2 cellular contexts compared by ENCODE assay signal in the genomic region with DNA sequence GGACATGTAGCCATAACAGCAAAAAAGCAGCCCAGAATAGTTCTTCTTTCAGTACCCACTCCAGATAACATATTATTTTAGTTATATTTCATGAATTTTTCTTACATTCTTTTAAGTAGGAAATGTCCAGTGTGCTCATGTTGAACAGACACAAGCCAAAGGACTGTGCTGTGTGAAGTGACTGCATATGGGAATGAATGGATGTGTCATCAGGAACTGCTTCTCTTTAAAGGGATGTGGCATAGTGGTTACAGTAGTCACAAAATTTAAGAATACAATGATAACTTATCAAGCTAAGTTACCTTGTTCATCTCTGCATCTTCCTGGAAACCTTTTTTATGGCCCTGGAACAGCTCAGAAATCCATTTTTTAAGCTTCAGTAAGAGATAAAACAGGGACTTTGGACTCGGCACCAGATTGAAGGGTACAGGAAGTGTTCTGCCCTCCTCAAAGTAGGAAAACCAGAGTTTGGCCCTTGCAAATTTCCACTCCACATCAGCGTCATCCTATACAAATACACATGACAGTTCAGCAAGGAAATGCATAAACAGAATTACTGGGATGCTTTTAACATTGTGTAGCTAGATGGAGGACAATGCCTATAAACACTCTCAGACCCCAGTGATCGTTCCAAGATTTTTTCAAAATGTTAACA.
TF ChIP-seq lines count a peak whose summit lies in the region.

No MANE protein-coding gene starts in this region.

TF ChIP-seq in IMR-90, 13 proteins besides CTCF, POLR2A, EP300 and RAD21:
- no peak for TF ChIP-seq NFE2L2 (IDR thresholded peaks at IDR 0.05; ENCODE audit: low read depth, low read length)
- no peak for TF ChIP-seq BHLHE40 (IDR thresholded peaks at IDR 0.05; ENCODE audit: low read depth, low read length)
- no peak for TF ChIP-seq MAZ (IDR thresholded peaks at IDR 0.05; ENCODE audit: borderline replicate concordance, low read depth, low read length)
- TF ChIP-seq RFX5 (IDR thresholded peaks at IDR 0.05; ENCODE audit: low read depth, low read length) = no peak
- TF ChIP-seq CHD1 (IDR thresholded peaks at IDR 0.05; ENCODE audit: low read depth, low read length) = no peak
- TF ChIP-seq SMC3 (IDR thresholded peaks at IDR 0.05; ENCODE audit: low read depth, low read length) = no peak
- TF ChIP-seq RCOR1 (IDR thresholded peaks at IDR 0.05; ENCODE audit: insufficient replicate concordance, low read length) = no peak
- TF ChIP-seq, protein P1, sequence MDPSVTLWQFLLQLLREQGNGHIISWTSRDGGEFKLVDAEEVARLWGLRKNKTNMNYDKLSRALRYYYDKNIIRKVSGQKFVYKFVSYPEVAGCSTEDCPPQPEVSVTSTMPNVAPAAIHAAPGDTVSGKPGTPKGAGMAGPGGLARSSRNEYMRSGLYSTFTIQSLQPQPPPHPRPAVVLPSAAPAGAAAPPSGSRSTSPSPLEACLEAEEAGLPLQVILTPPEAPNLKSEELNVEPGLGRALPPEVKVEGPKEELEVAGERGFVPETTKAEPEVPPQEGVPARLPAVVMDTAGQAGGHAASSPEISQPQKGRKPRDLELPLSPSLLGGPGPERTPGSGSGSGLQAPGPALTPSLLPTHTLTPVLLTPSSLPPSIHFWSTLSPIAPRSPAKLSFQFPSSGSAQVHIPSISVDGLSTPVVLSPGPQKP (IDR thresholded peaks at IDR 0.05; ENCODE audit: borderline replicate concordance, low read depth, low read length) = no peak
- no peak for TF ChIP-seq FOS (IDR thresholded peaks at IDR 0.05; ENCODE audit: low read depth, low read length)

TF ChIP-seq in HepG2, 621 proteins besides CTCF, POLR2A, EP300 and RAD21 (continues in another document):
- TF ChIP-seq GLI4 (CRISPR knock-in tag; IDR thresholded peaks at IDR 0.05; ENCODE audit: borderline replicate concordance) = no peak
- no peak for TF ChIP-seq ZNF761 (CRISPR knock-in tag; conservative IDR thresholded peaks at IDR 0.05)
- TF ChIP-seq, protein P2, sequence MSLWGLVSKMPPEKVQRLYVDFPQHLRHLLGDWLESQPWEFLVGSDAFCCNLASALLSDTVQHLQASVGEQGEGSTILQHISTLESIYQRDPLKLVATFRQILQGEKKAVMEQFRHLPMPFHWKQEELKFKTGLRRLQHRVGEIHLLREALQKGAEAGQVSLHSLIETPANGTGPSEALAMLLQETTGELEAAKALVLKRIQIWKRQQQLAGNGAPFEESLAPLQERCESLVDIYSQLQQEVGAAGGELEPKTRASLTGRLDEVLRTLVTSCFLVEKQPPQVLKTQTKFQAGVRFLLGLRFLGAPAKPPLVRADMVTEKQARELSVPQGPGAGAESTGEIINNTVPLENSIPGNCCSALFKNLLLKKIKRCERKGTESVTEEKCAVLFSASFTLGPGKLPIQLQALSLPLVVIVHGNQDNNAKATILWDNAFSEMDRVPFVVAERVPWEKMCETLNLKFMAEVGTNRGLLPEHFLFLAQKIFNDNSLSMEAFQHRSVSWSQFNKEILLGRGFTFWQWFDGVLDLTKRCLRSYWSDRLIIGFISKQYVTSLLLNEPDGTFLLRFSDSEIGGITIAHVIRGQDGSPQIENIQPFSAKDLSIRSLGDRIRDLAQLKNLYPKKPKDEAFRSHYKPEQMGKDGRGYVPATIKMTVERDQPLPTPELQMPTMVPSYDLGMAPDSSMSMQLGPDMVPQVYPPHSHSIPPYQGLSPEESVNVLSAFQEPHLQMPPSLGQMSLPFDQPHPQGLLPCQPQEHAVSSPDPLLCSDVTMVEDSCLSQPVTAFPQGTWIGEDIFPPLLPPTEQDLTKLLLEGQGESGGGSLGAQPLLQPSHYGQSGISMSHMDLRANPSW (CRISPR knock-in tag; IDR thresholded peaks at IDR 0.05; ENCODE audit: borderline replicate concordance) = no peak
- TF ChIP-seq, protein P3, sequence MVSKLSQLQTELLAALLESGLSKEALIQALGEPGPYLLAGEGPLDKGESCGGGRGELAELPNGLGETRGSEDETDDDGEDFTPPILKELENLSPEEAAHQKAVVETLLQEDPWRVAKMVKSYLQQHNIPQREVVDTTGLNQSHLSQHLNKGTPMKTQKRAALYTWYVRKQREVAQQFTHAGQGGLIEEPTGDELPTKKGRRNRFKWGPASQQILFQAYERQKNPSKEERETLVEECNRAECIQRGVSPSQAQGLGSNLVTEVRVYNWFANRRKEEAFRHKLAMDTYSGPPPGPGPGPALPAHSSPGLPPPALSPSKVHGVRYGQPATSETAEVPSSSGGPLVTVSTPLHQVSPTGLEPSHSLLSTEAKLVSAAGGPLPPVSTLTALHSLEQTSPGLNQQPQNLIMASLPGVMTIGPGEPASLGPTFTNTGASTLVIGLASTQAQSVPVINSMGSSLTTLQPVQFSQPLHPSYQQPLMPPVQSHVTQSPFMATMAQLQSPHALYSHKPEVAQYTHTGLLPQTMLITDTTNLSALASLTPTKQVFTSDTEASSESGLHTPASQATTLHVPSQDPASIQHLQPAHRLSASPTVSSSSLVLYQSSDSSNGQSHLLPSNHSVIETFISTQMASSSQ (IDR thresholded peaks at IDR 0.05; ENCODE audit: low read depth) = no peak
- TF ChIP-seq, protein P3 (CRISPR knock-in tag; IDR thresholded peaks at IDR 0.05; ENCODE audit: borderline replicate concordance) = no peak
- TF ChIP-seq, protein P4, sequence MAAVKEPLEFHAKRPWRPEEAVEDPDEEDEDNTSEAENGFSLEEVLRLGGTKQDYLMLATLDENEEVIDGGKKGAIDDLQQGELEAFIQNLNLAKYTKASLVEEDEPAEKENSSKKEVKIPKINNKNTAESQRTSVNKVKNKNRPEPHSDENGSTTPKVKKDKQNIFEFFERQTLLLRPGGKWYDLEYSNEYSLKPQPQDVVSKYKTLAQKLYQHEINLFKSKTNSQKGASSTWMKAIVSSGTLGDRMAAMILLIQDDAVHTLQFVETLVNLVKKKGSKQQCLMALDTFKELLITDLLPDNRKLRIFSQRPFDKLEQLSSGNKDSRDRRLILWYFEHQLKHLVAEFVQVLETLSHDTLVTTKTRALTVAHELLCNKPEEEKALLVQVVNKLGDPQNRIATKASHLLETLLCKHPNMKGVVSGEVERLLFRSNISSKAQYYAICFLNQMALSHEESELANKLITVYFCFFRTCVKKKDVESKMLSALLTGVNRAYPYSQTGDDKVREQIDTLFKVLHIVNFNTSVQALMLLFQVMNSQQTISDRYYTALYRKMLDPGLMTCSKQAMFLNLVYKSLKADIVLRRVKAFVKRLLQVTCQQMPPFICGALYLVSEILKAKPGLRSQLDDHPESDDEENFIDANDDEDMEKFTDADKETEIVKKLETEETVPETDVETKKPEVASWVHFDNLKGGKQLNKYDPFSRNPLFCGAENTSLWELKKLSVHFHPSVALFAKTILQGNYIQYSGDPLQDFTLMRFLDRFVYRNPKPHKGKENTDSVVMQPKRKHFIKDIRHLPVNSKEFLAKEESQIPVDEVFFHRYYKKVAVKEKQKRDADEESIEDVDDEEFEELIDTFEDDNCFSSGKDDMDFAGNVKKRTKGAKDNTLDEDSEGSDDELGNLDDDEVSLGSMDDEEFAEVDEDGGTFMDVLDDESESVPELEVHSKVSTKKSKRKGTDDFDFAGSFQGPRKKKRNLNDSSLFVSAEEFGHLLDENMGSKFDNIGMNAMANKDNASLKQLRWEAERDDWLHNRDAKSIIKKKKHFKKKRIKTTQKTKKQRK (IDR thresholded peaks at IDR 0.05; ENCODE audit: low read length) = no peak
- TF ChIP-seq XRCC5 (optimal IDR thresholded peaks at IDR 0.05; ENCODE audit: low read length) = no peak
- TF ChIP-seq FOXP1 (IDR thresholded peaks at IDR 0.05) = no peak
- TF ChIP-seq FOXP1 (CRISPR knock-in tag; IDR thresholded peaks at IDR 0.05) = no peak
- TF ChIP-seq, protein P5, sequence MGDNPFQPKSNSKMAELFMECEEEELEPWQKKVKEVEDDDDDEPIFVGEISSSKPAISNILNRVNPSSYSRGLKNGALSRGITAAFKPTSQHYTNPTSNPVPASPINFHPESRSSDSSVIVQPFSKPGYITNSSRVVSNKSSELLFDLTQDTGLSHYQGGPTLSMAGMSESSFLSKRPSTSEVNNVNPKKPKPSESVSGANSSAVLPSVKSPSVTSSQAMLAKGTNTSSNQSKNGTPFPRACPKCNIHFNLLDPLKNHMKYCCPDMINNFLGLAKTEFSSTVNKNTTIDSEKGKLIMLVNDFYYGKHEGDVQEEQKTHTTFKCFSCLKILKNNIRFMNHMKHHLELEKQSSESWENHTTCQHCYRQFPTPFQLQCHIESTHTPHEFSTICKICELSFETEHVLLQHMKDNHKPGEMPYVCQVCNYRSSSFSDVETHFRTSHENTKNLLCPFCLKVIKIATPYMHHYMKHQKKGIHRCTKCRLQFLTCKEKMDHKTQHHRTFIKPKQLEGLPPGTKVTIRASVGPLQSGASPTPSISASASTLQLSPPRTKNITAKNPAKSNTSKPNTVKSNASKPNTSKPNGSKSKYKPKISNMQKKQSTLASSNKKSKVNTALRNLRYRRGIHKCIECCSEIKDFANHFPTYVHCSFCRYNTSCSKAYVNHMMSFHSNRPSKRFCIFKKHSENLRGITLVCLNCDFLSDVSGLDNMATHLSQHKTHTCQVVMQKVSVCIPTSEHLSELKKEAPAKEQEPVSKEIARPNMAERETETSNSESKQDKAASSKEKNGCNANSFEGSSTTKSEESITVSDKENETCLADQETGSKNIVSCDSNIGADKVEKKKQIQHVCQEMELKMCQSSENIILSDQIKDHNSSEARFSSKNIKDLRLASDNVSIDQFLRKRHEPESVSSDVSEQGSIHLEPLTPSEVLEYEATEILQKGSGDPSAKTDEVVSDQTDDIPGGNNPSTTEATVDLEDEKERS (CRISPR knock-in tag; IDR thresholded peaks at IDR 0.05) = no peak
- no peak for TF ChIP-seq ZNF7 (CRISPR knock-in tag; IDR thresholded peaks at IDR 0.05)
- TF ChIP-seq ZBTB38 (CRISPR knock-in tag; IDR thresholded peaks at IDR 0.05) = no peak
- TF ChIP-seq, protein P6, sequence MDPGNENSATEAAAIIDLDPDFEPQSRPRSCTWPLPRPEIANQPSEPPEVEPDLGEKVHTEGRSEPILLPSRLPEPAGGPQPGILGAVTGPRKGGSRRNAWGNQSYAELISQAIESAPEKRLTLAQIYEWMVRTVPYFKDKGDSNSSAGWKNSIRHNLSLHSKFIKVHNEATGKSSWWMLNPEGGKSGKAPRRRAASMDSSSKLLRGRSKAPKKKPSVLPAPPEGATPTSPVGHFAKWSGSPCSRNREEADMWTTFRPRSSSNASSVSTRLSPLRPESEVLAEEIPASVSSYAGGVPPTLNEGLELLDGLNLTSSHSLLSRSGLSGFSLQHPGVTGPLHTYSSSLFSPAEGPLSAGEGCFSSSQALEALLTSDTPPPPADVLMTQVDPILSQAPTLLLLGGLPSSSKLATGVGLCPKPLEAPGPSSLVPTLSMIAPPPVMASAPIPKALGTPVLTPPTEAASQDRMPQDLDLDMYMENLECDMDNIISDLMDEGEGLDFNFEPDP (CRISPR knock-in tag; conservative IDR thresholded peaks at IDR 0.05) = no peak
- TF ChIP-seq ZZZ3 (CRISPR knock-in tag; IDR thresholded peaks at IDR 0.05; ENCODE audit: borderline replicate concordance) = no peak
- TF ChIP-seq ARNT2 (CRISPR knock-in tag; IDR thresholded peaks at IDR 0.05; ENCODE audit: low read depth) = no peak
- no peak for TF ChIP-seq ZNF101 (CRISPR knock-in tag; IDR thresholded peaks at IDR 0.05; ENCODE audit: borderline replicate concordance, low read depth)
- TF ChIP-seq, protein P7, sequence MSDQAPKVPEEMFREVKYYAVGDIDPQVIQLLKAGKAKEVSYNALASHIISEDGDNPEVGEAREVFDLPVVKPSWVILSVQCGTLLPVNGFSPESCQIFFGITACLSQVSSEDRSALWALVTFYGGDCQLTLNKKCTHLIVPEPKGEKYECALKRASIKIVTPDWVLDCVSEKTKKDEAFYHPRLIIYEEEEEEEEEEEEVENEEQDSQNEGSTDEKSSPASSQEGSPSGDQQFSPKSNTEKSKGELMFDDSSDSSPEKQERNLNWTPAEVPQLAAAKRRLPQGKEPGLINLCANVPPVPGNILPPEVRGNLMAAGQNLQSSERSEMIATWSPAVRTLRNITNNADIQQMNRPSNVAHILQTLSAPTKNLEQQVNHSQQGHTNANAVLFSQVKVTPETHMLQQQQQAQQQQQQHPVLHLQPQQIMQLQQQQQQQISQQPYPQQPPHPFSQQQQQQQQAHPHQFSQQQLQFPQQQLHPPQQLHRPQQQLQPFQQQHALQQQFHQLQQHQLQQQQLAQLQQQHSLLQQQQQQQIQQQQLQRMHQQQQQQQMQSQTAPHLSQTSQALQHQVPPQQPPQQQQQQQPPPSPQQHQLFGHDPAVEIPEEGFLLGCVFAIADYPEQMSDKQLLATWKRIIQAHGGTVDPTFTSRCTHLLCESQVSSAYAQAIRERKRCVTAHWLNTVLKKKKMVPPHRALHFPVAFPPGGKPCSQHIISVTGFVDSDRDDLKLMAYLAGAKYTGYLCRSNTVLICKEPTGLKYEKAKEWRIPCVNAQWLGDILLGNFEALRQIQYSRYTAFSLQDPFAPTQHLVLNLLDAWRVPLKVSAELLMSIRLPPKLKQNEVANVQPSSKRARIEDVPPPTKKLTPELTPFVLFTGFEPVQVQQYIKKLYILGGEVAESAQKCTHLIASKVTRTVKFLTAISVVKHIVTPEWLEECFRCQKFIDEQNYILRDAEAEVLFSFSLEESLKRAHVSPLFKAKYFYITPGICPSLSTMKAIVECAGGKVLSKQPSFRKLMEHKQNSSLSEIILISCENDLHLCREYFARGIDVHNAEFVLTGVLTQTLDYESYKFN (CRISPR knock-in tag; conservative IDR thresholded peaks at IDR 0.05) = no peak
- TF ChIP-seq MAFF (IDR thresholded peaks at IDR 0.05; ENCODE audit: low read depth, low read length) = no peak
- no peak for TF ChIP-seq ZFP82 (CRISPR knock-in tag; IDR thresholded peaks at IDR 0.05; ENCODE audit: borderline replicate concordance)
